In genomic region chr5:59272744-59273427, GRCh38 we compare ENCODE assay signal across 23 cellular contexts.
A peak's percentile ranks its signal among the peaks of the same experiment; 100 is the strongest.
DNase-seq lines count a peak whose midpoint lies in the region; ATAC-seq, FAIRE-seq and TF ChIP-seq lines count a peak whose summit lies in the region.
"Had no signal": no experiment of that assay in that cellular context is flagged by ENCODE, and none has a peak within 500 bp of the region (broad histone marks: within the 10 kb centered on the region; RNA-seq: fewer than 3 reads in every experiment).

No MANE protein-coding gene starts in this region.

- H3K27ac ChIP-seq in A549 (peak overlapping the region; percentile 72 to 75), hepatocyte (no peak overlapping the region), upper lobe of left lung (no peak overlapping the region)
- H3K27ac ChIP-seq: epithelial cell of prostate, WERI-Rb-1 had no signal

- TF ChIP-seq POLR2A in A549 (IDR thresholded peaks at IDR 0.05; ENCODE audit: low read length) (no peak), upper lobe of left lung (IDR thresholded peaks at IDR 0.05) (no peak)

- H3K79me2 ChIP-seq in hepatocyte = peaks cover 48% of the 10 kb centered on the region

- DNase-seq in A549 (ENCODE audit: low read depth in 1 of 2, low spot score in 1 of 2) = peak in 1 of 2 experiments; percentile 58
- peak; percentile 33 for DNase-seq in NCI-H460 (ENCODE audit: extremely low read depth, low read depth)
- DNase-seq in hepatocyte (ENCODE audit: low spot score) = no peak
- DNase-seq in osteocyte (ENCODE audit: extremely low spot score, unreplicated experiment) = no peak
- DNase-seq in upper lobe of left lung = no peak
- DNase-seq in activated CD8-positive, alpha-beta memory T cell treated with anti-CD3 and anti-CD28 coated beads, Interleukin-2, amount 10 ng/mL, durations not matched to agents 7 days and 5 days = no peak
- DNase-seq in frontal cortex (ENCODE audit: low spot score in 2 of 2) = no peak
- DNase-seq: activated CD4-positive, alpha-beta T cell treated with anti-CD3 and anti-CD28 coated beads, Interleukin-2, amount 50 U/mL, for 48 hours; activated T-cell treated with anti-CD3 and anti-CD28 coated beads, Interleukin-2, amount 50 U/mL, for 1 hour; cortex of kidney; GOT3; naive thymus-derived CD4-positive, alpha-beta T cell; NCI-H2081; NCI-H524 treated with DMSO at 0.1 percent for 48 hours; SIG-M5; stimulated activated CD4-positive, alpha-beta T cell treated with anti-CD3 and anti-CD28 coated beads, Interleukin-15, amount 100 ng/mL, for 24 hours; stimulated activated naive B cell treated with anti-CD40 and anti-IgM and Interleukin-4, amounts not matched to agents 10 μg/mL and 1 μg/mL and 100 μg/mL, for 72 hours; WERI-Rb-1 had no signal

- TF ChIP-seq RAD21 in A549 (conservative IDR thresholded peaks at IDR 0.05 in 1 of 2, IDR thresholded peaks at IDR 0.05 in 1 of 2) = no peak

- CTCF ChIA-PET in A549 (lab: Yijun Ruan, JAX) = no interaction called here
- CTCF ChIA-PET in activated CD8-positive, alpha-beta memory T cell treated with anti-CD3 and anti-CD28 coated beads, Interleukin-2, amount 10 ng/mL, durations not matched to agents 7 days and 5 days (lab: Charles Lee) = no interaction called here

- no peaks in the 10 kb centered on the region for H3K27me3 Mint-ChIP-seq in osteocyte (ENCODE audit: unreplicated experiment)
- peaks cover 43% of the 10 kb centered on the region for H3K27me3 Mint-ChIP-seq in activated CD8-positive, alpha-beta memory T cell treated with anti-CD3 and anti-CD28 coated beads, Interleukin-2, amount 10 ng/mL, durations not matched to agents 7 days and 5 days

- H3K27me3 ChIP-seq in hepatocyte (no peaks in the 10 kb centered on the region), upper lobe of left lung (no peaks in the 10 kb centered on the region)

- FAIRE-seq in A549 (lab: Jason Lieb, UNC) (no peak), frontal cortex (lab: Jason Lieb, UNC) (no peak)
- FAIRE-seq: GM18507 had no signal

- H3K4me1 ChIP-seq in A549 (peaks cover 59% of the 10 kb centered on the region), hepatocyte (ENCODE audit: insufficient read depth) (peaks cover 7% of the 10 kb centered on the region), upper lobe of left lung (peaks cover 8 to 22% (median 12%) of the 10 kb centered on the region in 4 donors)

- H3K27ac Mint-ChIP-seq in osteocyte (ENCODE audit: unreplicated experiment) = peak overlapping the region; percentile 27
- no peak overlapping the region for H3K27ac Mint-ChIP-seq in activated CD8-positive, alpha-beta memory T cell treated with anti-CD3 and anti-CD28 coated beads, Interleukin-2, amount 10 ng/mL, durations not matched to agents 7 days and 5 days
- H3K27ac Mint-ChIP-seq: activated naive CD4-positive, alpha-beta T cell treated with anti-CD3 and anti-CD28 coated beads, Interleukin-2, amount 50 U/mL, for 72 hours; naive thymus-derived CD4-positive, alpha-beta T cell; stimulated activated naive B cell treated with anti-CD40 and anti-IgM and Interleukin-4, amounts not matched to agents 10 μg/mL and 1 μg/mL and 100 μg/mL, for 72 hours; T-helper 1 cell treated with Interleukin-12 subunit alpha and Interleukin-12 subunit beta and Interleukin-4 antibody, amounts not matched to agents 30 μg/mL and 1 μg/mL, for 36 hours had no signal

- H3K36me3 ChIP-seq in hepatocyte (replicated peaks; ENCODE audit: insufficient read depth, low read depth) (no peaks in the 10 kb centered on the region), upper lobe of left lung (no peaks in the 10 kb centered on the region)
- H3K36me3 ChIP-seq: WERI-Rb-1 had no signal

- H3K4me1 Mint-ChIP-seq in osteocyte (ENCODE audit: unreplicated experiment) = peaks cover 46% of the 10 kb centered on the region
- peaks cover 9% of the 10 kb centered on the region for H3K4me1 Mint-ChIP-seq in activated CD8-positive, alpha-beta memory T cell treated with anti-CD3 and anti-CD28 coated beads, Interleukin-2, amount 10 ng/mL, durations not matched to agents 7 days and 5 days

- no peaks in the 10 kb centered on the region for H3K9me3 Mint-ChIP-seq in osteocyte (ENCODE audit: unreplicated experiment)
- H3K9me3 Mint-ChIP-seq in activated CD8-positive, alpha-beta memory T cell treated with anti-CD3 and anti-CD28 coated beads, Interleukin-2, amount 10 ng/mL, durations not matched to agents 7 days and 5 days (ENCODE audit: low read depth) = no peaks in the 10 kb centered on the region
- H3K9me3 Mint-ChIP-seq: activated naive CD4-positive, alpha-beta T cell treated with anti-CD3 and anti-CD28 coated beads, Interleukin-2, amount 50 U/mL, for 72 hours; stimulated activated naive B cell treated with anti-CD40 and anti-IgM and Interleukin-4, amounts not matched to agents 10 μg/mL and 1 μg/mL and 100 μg/mL, for 72 hours; T-helper 1 cell treated with Interleukin-12 subunit alpha and Interleukin-12 subunit beta and Interleukin-4 antibody, amounts not matched to agents 30 μg/mL and 1 μg/mL, for 36 hours had no signal

- ATAC-seq in A549 (no peak), upper lobe of left lung (ENCODE audit: low FRiP score in 2 of 2) (no peak), GM19463 (IDR thresholded peaks at IDR 0.05; ENCODE audit: unreplicated experiment) (no peak)
- no peak for ATAC-seq in activated CD8-positive, alpha-beta memory T cell treated with anti-CD3 and anti-CD28 coated beads, Interleukin-2, amount 10 ng/mL, durations not matched to agents 7 days and 5 days
- ATAC-seq: activated naive CD4-positive, alpha-beta T cell treated with anti-CD3 and anti-CD28 coated beads, Interleukin-2, amount 50 U/mL, for 72 hours; naive thymus-derived CD4-positive, alpha-beta T cell; stimulated activated naive B cell treated with anti-CD40 and anti-IgM and Interleukin-4, amounts not matched to agents 10 μg/mL and 1 μg/mL and 100 μg/mL, for 72 hours had no signal

- TF ChIP-seq EP300 in A549 (IDR thresholded peaks at IDR 0.05) (no peak), upper lobe of left lung (IDR thresholded peaks at IDR 0.05) (no peak)

- peak overlapping the region; percentile 9 for H3K4me3 Mint-ChIP-seq in osteocyte (ENCODE audit: unreplicated experiment)
- H3K4me3 Mint-ChIP-seq in activated CD8-positive, alpha-beta memory T cell treated with anti-CD3 and anti-CD28 coated beads, Interleukin-2, amount 10 ng/mL, durations not matched to agents 7 days and 5 days = no peak overlapping the region
- H3K4me3 Mint-ChIP-seq: naive thymus-derived CD4-positive, alpha-beta T cell; stimulated activated naive B cell treated with anti-CD40 and anti-IgM and Interleukin-4, amounts not matched to agents 10 μg/mL and 1 μg/mL and 100 μg/mL, for 72 hours; T-helper 1 cell treated with Interleukin-12 subunit alpha and Interleukin-12 subunit beta and Interleukin-4 antibody, amounts not matched to agents 30 μg/mL and 1 μg/mL, for 36 hours had no signal

- no peaks in the 10 kb centered on the region for H4K20me1 ChIP-seq in hepatocyte (ENCODE audit: insufficient read depth, poor library complexity, severe bottlenecking)

- no peaks in the 10 kb centered on the region for H3K36me3 Mint-ChIP-seq in osteocyte (ENCODE audit: unreplicated experiment)
- no peaks in the 10 kb centered on the region for H3K36me3 Mint-ChIP-seq in activated CD8-positive, alpha-beta memory T cell treated with anti-CD3 and anti-CD28 coated beads, Interleukin-2, amount 10 ng/mL, durations not matched to agents 7 days and 5 days
- H3K36me3 Mint-ChIP-seq: activated naive CD4-positive, alpha-beta T cell treated with anti-CD3 and anti-CD28 coated beads, Interleukin-2, amount 50 U/mL, for 72 hours; naive thymus-derived CD4-positive, alpha-beta T cell; stimulated activated naive B cell treated with anti-CD40 and anti-IgM and Interleukin-4, amounts not matched to agents 10 μg/mL and 1 μg/mL and 100 μg/mL, for 72 hours had no signal

- POLR2A ChIA-PET in A549 (lab: Yijun Ruan, JAX) = no interaction called here

- no peaks in the 10 kb centered on the region for H3K9me2 ChIP-seq in hepatocyte (replicated peaks; ENCODE audit: insufficient read depth)

- no peak overlapping the region for H2AFZ ChIP-seq in hepatocyte

- 3% methylated on average over 3 of the region's 3 CpGs for WGBS in A549 (ENCODE audit: missing lambda C conversion rate)
- 75% methylated on average over 3 of the region's 3 CpGs for WGBS in hepatocyte (ENCODE audit: low lambda C conversion rate, missing lambda C conversion rate)
- 73 to 77% methylated on average over 3 of the region's 3 CpGs for WGBS in upper lobe of left lung, 2 donors

- peak overlapping the region; percentile 54 for H3K4me3 ChIP-seq in A549
- H3K4me3 ChIP-seq in hepatocyte = no peak overlapping the region
- H3K4me3 ChIP-seq in upper lobe of left lung = peak overlapping the region in 2 of 4 donors; percentile 53 to 54

- H3K4me2 ChIP-seq in A549 = peak overlapping the region; percentile 92
- peak overlapping the region; percentile 79 for H3K4me2 ChIP-seq in hepatocyte

- H3K9me3 ChIP-seq in A549 (no peaks in the 10 kb centered on the region), hepatocyte (ENCODE audit: low read depth) (no peaks in the 10 kb centered on the region), upper lobe of left lung (no peaks in the 10 kb centered on the region)

- TF ChIP-seq CTCF in A549 (IDR thresholded peaks at IDR 0.05) = no peak
- no peak for TF ChIP-seq CTCF in hepatocyte (IDR thresholded peaks at IDR 0.05; ENCODE audit: poor library complexity)
- no peak for TF ChIP-seq CTCF in osteocyte (IDR thresholded peaks at IDR 0.05)
- TF ChIP-seq CTCF in upper lobe of left lung (IDR thresholded peaks at IDR 0.05) = no peak

TF ChIP-seq in A549, 52 proteins besides CTCF, POLR2A, EP300 and RAD21:
- peak; percentile 76; the same call in 1 of the 2 replicates for TF ChIP-seq HOXA7 (CRISPR knock-in tag; IDR thresholded peaks at IDR 0.05)
- TF ChIP-seq GATA3 (IDR thresholded peaks at IDR 0.05; ENCODE audit: borderline replicate concordance) = no peak
- peak; percentile 50 to 71; a peak in 3 of 4 replicates for TF ChIP-seq CEBPB (IDR thresholded peaks at IDR 0.05)
- no peak for TF ChIP-seq BHLHE40 (IDR thresholded peaks at IDR 0.05; ENCODE audit: low read depth, low read length)
- TF ChIP-seq KDM5A (IDR thresholded peaks at IDR 0.05) = no peak

Comparison
In these comparisons a context has a peak if more than half of its experiments do, and no peak if none do; other contexts are left out.
1. H3K27ac ChIP-seq: peak in A549 (2 of 2); none in hepatocyte (single experiment) and upper lobe of left lung (0 of 4).